Comparison of ENCODE assay signal across 9 cellular contexts in the genomic region with DNA sequence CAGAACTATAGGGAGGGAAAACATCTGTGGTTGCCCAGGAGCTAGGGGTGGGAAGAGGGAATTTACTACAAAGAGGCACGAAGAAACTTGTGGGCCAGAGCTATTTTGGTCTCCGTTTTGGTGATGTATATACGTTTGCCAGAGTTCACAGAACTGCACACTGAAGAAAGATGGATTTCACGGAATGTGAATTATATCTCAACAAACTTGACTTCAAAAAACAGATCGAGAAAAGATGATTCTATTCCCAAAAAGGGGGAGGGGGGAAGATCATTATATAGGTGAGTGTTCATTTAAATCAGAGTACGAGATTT. TPM values are rescaled to one million over a fixed set of nuclear protein-coding genes. Genes with fewer than 3 reads are reported as not detected.
DNase-seq lines count a peak whose midpoint lies in the region; ATAC-seq, FAIRE-seq and TF ChIP-seq lines count a peak whose summit lies in the region.
"Had no signal": no experiment of that assay in that cellular context is flagged by ENCODE, and none has a peak within 500 bp of the region (broad histone marks: within the 10 kb centered on the region; RNA-seq: fewer than 3 reads in every experiment).

No MANE protein-coding gene starts in this region.

- ATAC-seq in GM18867 (IDR thresholded peaks at IDR 0.05; ENCODE audit: unreplicated experiment) (no peak), HG03520 (IDR thresholded peaks at IDR 0.05; ENCODE audit: unreplicated experiment) (no peak), GM19328 (IDR thresholded peaks at IDR 0.05; ENCODE audit: unreplicated experiment) (no peak)
- ATAC-seq: K562 had no signal

- H3K27me3 Mint-ChIP-seq in activated CD4-positive, alpha-beta T cell treated with anti-CD3 and anti-CD28 coated beads, Interleukin-2, amount 10 ng/mL, durations not matched to agents 7 days and 5 days = peaks cover 12% of the 10 kb centered on the region
- peaks cover 18% of the 10 kb centered on the region for H3K27me3 Mint-ChIP-seq in activated T-helper 2 cell treated with anti-CD3 and anti-CD28 coated beads, Interferon-gamma antibody, Interleukin-2, Interleukin-4, amounts not matched to agents 10 μg/mL and 5 μg/mL and 100 μg/mL, durations not matched to agents 14 hours and 24 hours and 36 hours (ENCODE audit: low read depth)

- DNase-seq in activated CD4-positive, alpha-beta T cell treated with anti-CD3 and anti-CD28 coated beads, Interleukin-2, amount 10 ng/mL, durations not matched to agents 7 days and 5 days = no peak
- no peak for DNase-seq in activated CD4-positive, alpha-beta T cell treated with anti-CD3 and anti-CD28 coated beads for 48 hours
- no peak for DNase-seq in activated T-helper 2 cell treated with anti-CD3 and anti-CD28 coated beads, Interferon-gamma antibody, Interleukin-2, Interleukin-4, amounts not matched to agents 10 μg/mL and 5 μg/mL and 100 μg/mL, durations not matched to agents 14 hours and 24 hours and 36 hours (ENCODE audit: low spot score)
- DNase-seq in keratinocyte (ENCODE audit: low read depth, low spot score) (no peak), testis (no peak)

- H3K4me1 ChIP-seq in keratinocyte (ENCODE audit: control insufficient read depth, extremely low read depth, insufficient read depth, low read length) (peaks cover 5% of the 10 kb centered on the region), testis (peaks cover 8% of the 10 kb centered on the region)

- H3K27me3 ChIP-seq in keratinocyte (ENCODE audit: control insufficient read depth, extremely low read depth, insufficient read depth, low read length) (no peaks in the 10 kb centered on the region), testis (no peaks in the 10 kb centered on the region)

- POLR2A ChIA-PET in activated CD4-positive, alpha-beta T cell treated with anti-CD3 and anti-CD28 coated beads, Interleukin-2, amount 10 ng/mL, durations not matched to agents 7 days and 5 days (lab: Charles Lee) = no interaction called here

- H3K79me2 ChIP-seq in keratinocyte (ENCODE audit: control insufficient read depth, insufficient read depth, low read length) = no peaks in the 10 kb centered on the region

- H3K4me3 Mint-ChIP-seq in activated CD4-positive, alpha-beta T cell treated with anti-CD3 and anti-CD28 coated beads, Interleukin-2, amount 10 ng/mL, durations not matched to agents 7 days and 5 days = peak overlapping the region; percentile 49
- H3K4me3 Mint-ChIP-seq in activated T-helper 2 cell treated with anti-CD3 and anti-CD28 coated beads, Interferon-gamma antibody, Interleukin-2, Interleukin-4, amounts not matched to agents 10 μg/mL and 5 μg/mL and 100 μg/mL, durations not matched to agents 14 hours and 24 hours and 36 hours (ENCODE audit: low read depth) = peak overlapping the region; percentile 73

- CTCF ChIA-PET in activated CD4-positive, alpha-beta T cell treated with anti-CD3 and anti-CD28 coated beads, Interleukin-2, amount 10 ng/mL, durations not matched to agents 7 days and 5 days (lab: Charles Lee) = interaction anchor here (0.8 to 1.2 kb wide), 4 partner anchors 9 to 138 kb away, joined by 3 to 4 read pairs (median 3); no protein-coding TSS in a partner anchor

- peaks cover 16% of the 10 kb centered on the region for H3K4me1 Mint-ChIP-seq in activated CD4-positive, alpha-beta T cell treated with anti-CD3 and anti-CD28 coated beads, Interleukin-2, amount 10 ng/mL, durations not matched to agents 7 days and 5 days
- peaks cover 11% of the 10 kb centered on the region for H3K4me1 Mint-ChIP-seq in activated T-helper 2 cell treated with anti-CD3 and anti-CD28 coated beads, Interferon-gamma antibody, Interleukin-2, Interleukin-4, amounts not matched to agents 10 μg/mL and 5 μg/mL and 100 μg/mL, durations not matched to agents 14 hours and 24 hours and 36 hours (ENCODE audit: low read depth)

- H3K4me2 ChIP-seq in keratinocyte (ENCODE audit: control insufficient read depth, extremely low read depth, insufficient read depth, low read depth, low read length) = peak overlapping the region; percentile 73

- H3K9ac ChIP-seq in keratinocyte (ENCODE audit: control insufficient read depth, extremely low read depth, insufficient read depth, low read length) = no peak overlapping the region

- intact Hi-C loops in activated T-helper 2 cell treated with anti-CD3 and anti-CD28 coated beads, Interferon-gamma antibody, Interleukin-2, Interleukin-4, amounts not matched to agents 10 μg/mL and 5 μg/mL and 100 μg/mL, durations not matched to agents 14 hours and 24 hours and 36 hours (cut with micrococcal nuclease) = no loop called here
- intact Hi-C loops in testis (cut with DNase I; ENCODE audit: low total_unique reads) = no loop called here

- dilution Hi-C loops in keratinocyte (cut with MboI; ENCODE audit: extremely low pct_ligation_motif_present, low sequenced_read_pairs) = no loop called here

- H3K36me3 ChIP-seq in keratinocyte (ENCODE audit: control insufficient read depth in 2 of 2, extremely low read depth in 1 of 2, insufficient read depth in 2 of 2, low read length in 2 of 2) (no peaks in the 10 kb centered on the region), testis (ENCODE audit: low read depth, missing control alignments) (no peaks in the 10 kb centered on the region)

- no peak overlapping the region for H3K27ac ChIP-seq in keratinocyte (ENCODE audit: control insufficient read depth, insufficient read depth, low read length)
- H3K27ac ChIP-seq in testis = peak overlapping the region in 1 of 2 donors; percentile 69

- no peak for FAIRE-seq in keratinocyte (lab: Jason Lieb, UNC)
- FAIRE-seq: K562 had no signal

- H3K36me3 Mint-ChIP-seq in activated CD4-positive, alpha-beta T cell treated with anti-CD3 and anti-CD28 coated beads, Interleukin-2, amount 10 ng/mL, durations not matched to agents 7 days and 5 days (ENCODE audit: low read depth) = peaks cover under 1% of the 10 kb centered on the region
- no peaks in the 10 kb centered on the region for H3K36me3 Mint-ChIP-seq in activated T-helper 2 cell treated with anti-CD3 and anti-CD28 coated beads, Interferon-gamma antibody, Interleukin-2, Interleukin-4, amounts not matched to agents 10 μg/mL and 5 μg/mL and 100 μg/mL, durations not matched to agents 14 hours and 24 hours and 36 hours (ENCODE audit: low read depth)

- no peaks in the 10 kb centered on the region for H3K9me3 Mint-ChIP-seq in activated CD4-positive, alpha-beta T cell treated with anti-CD3 and anti-CD28 coated beads, Interleukin-2, amount 10 ng/mL, durations not matched to agents 7 days and 5 days
- H3K9me3 Mint-ChIP-seq in activated T-helper 2 cell treated with anti-CD3 and anti-CD28 coated beads, Interferon-gamma antibody, Interleukin-2, Interleukin-4, amounts not matched to agents 10 μg/mL and 5 μg/mL and 100 μg/mL, durations not matched to agents 14 hours and 24 hours and 36 hours = no peaks in the 10 kb centered on the region

- peak overlapping the region; percentile 93 for H2AFZ ChIP-seq in keratinocyte (ENCODE audit: control insufficient read depth, low read length)

- no peaks in the 10 kb centered on the region for H3K9me1 ChIP-seq in keratinocyte (ENCODE audit: control insufficient read depth, extremely low read depth, insufficient read depth, low read length)

- TF ChIP-seq CTCF in keratinocyte (optimal IDR thresholded peaks at IDR 0.05 in 1 of 3, IDR thresholded peaks at IDR 0.05 in 1 of 3, conservative IDR thresholded peaks at IDR 0.05 in 1 of 3; ENCODE audit: extremely low read depth in 1 of 3, insufficient read depth in 2 of 3, low read length in 3 of 3) (no peak), testis (IDR thresholded peaks at IDR 0.05) (no peak)

- TF ChIP-seq POLR2A in testis (IDR thresholded peaks at IDR 0.05) = no peak

- H3K4me3 ChIP-seq in keratinocyte (ENCODE audit: control insufficient read depth in 2 of 3, extremely low read depth in 1 of 3, insufficient read depth in 2 of 3, low read depth in 1 of 3, low read length in 3 of 3) (peak overlapping the region; percentile 19 to 70 (median 48)), testis (peak overlapping the region; percentile 58 to 62)
- H3K4me3 ChIP-seq: K562 had no signal

- WGBS in testis, 2 donors = 3 to 7% methylated on average over 6 of the region's 6 CpGs

- no peaks in the 10 kb centered on the region for H3K9me3 ChIP-seq in keratinocyte (ENCODE audit: control insufficient read depth, low read depth, low read length)
- no peaks in the 10 kb centered on the region for H3K9me3 ChIP-seq in testis

- no peak overlapping the region for H3K27ac Mint-ChIP-seq in activated CD4-positive, alpha-beta T cell treated with anti-CD3 and anti-CD28 coated beads, Interleukin-2, amount 10 ng/mL, durations not matched to agents 7 days and 5 days
- H3K27ac Mint-ChIP-seq in activated T-helper 2 cell treated with anti-CD3 and anti-CD28 coated beads, Interferon-gamma antibody, Interleukin-2, Interleukin-4, amounts not matched to agents 10 μg/mL and 5 μg/mL and 100 μg/mL, durations not matched to agents 14 hours and 24 hours and 36 hours = no peak overlapping the region

- H4K20me1 ChIP-seq in keratinocyte (ENCODE audit: control insufficient read depth, extremely low read depth, insufficient read depth, low read length) = no peaks in the 10 kb centered on the region

RNA-seq across cellular contexts. Expression of a gene that starts 0.3 kb away (rescaled TPM):
- total RNA-seq in activated CD4-positive, alpha-beta T cell treated with anti-CD3 and anti-CD28 coated beads, Interleukin-2, amount 10 ng/mL, durations not matched to agents 7 days and 5 days = under 1 TPM; 0.48 to 0.60 TPM
- total RNA-seq in activated T-helper 2 cell treated with anti-CD3 and anti-CD28 coated beads, Interferon-gamma antibody, Interleukin-2, Interleukin-4, amounts not matched to agents 10 μg/mL and 5 μg/mL and 100 μg/mL, durations not matched to agents 14 hours and 24 hours and 36 hours = 0.18 and 0.50 TPM in 2 replicates
- 0.80 to 2.0 TPM (median 0.85 TPM) in 3 replicates for polyA plus RNA-seq in keratinocyte
- polyA plus RNA-seq in keratinocyte (2011; ENCODE audit: low read depth) = 1.2 TPM
- polyA plus RNA-seq in keratinocyte (2011; cell fraction: cytosol; rRNA removed) = 0.39 and 0.49 TPM in 2 replicates
- 0.38 TPM in 1 of 2 replicates, not detected in the other for polyA plus RNA-seq in keratinocyte (2011; cell fraction: nucleus; rRNA removed)
- polyA plus RNA-seq in keratinocyte (2012; ENCODE audit: low replicate concordance) = 1.5 and 1.9 TPM in 2 replicates
- 0.64 to 0.98 TPM in 2 of 3 replicates, not detected in the other for polyA minus RNA-seq in keratinocyte
- not detected for polyA minus RNA-seq in keratinocyte (2011; cell fraction: cytosol; rRNA and poly(A)+ RNA removed)
- polyA minus RNA-seq in keratinocyte (2011; cell fraction: nucleus; rRNA and poly(A)+ RNA removed) = not detected in 2 replicates
- 10 to 100 TPM; 18.3 to 19.2 TPM for total RNA-seq in testis
- polyA plus RNA-seq in testis (ENCODE audit: insufficient read depth, low read depth, low replicate concordance) = 15.0 TPM

RNA-seq across cellular contexts. Expression of a gene that starts 14.9 kb away (rescaled TPM):
- 10 to 100 TPM; 10.7 to 13.0 TPM for total RNA-seq in activated CD4-positive, alpha-beta T cell treated with anti-CD3 and anti-CD28 coated beads, Interleukin-2, amount 10 ng/mL, durations not matched to agents 7 days and 5 days
- 10.4 and 10.7 TPM in 2 replicates for total RNA-seq in activated T-helper 2 cell treated with anti-CD3 and anti-CD28 coated beads, Interferon-gamma antibody, Interleukin-2, Interleukin-4, amounts not matched to agents 10 μg/mL and 5 μg/mL and 100 μg/mL, durations not matched to agents 14 hours and 24 hours and 36 hours
- polyA plus RNA-seq in keratinocyte = 19.8 to 25.9 TPM (median 24.4 TPM) in 3 replicates
- 10.3 TPM for polyA plus RNA-seq in keratinocyte (2011; ENCODE audit: low read depth)
- polyA plus RNA-seq in keratinocyte (2011; cell fraction: cytosol; rRNA removed) = 27.1 and 31.2 TPM in 2 replicates
- 13.2 and 14.6 TPM in 2 replicates for polyA plus RNA-seq in keratinocyte (2011; cell fraction: nucleus; rRNA removed)
- polyA plus RNA-seq in keratinocyte (2012; ENCODE audit: low replicate concordance) = 8.4 and 10.4 TPM in 2 replicates
- 1.6 to 9.0 TPM (median 8.7 TPM) in 3 replicates for polyA minus RNA-seq in keratinocyte
- polyA minus RNA-seq in keratinocyte (2011; cell fraction: cytosol; rRNA and poly(A)+ RNA removed) = 11.3 TPM
- polyA minus RNA-seq in keratinocyte (2011; cell fraction: nucleus; rRNA and poly(A)+ RNA removed) = 4.0 and 5.8 TPM in 2 replicates
- 10 to 100 TPM; 27.1 to 41.9 TPM for total RNA-seq in testis
- 48.1 TPM for polyA plus RNA-seq in testis (ENCODE audit: insufficient read depth, low read depth, low replicate concordance)

RNA-seq across cellular contexts. Expression of a gene that starts 31.7 kb away (rescaled TPM):
- total RNA-seq in activated CD4-positive, alpha-beta T cell treated with anti-CD3 and anti-CD28 coated beads, Interleukin-2, amount 10 ng/mL, durations not matched to agents 7 days and 5 days = not detected
- total RNA-seq in activated T-helper 2 cell treated with anti-CD3 and anti-CD28 coated beads, Interferon-gamma antibody, Interleukin-2, Interleukin-4, amounts not matched to agents 10 μg/mL and 5 μg/mL and 100 μg/mL, durations not matched to agents 14 hours and 24 hours and 36 hours = not detected in 2 replicates
- polyA plus RNA-seq in keratinocyte (not detected in 3 replicates), testis (ENCODE audit: insufficient read depth, low read depth, low replicate concordance) (146 TPM)
- polyA plus RNA-seq in keratinocyte (2011; ENCODE audit: low read depth) = not detected
- not detected in 2 replicates for polyA plus RNA-seq in keratinocyte (2011; cell fraction: cytosol; rRNA removed)
- polyA plus RNA-seq in keratinocyte (2011; cell fraction: nucleus; rRNA removed) = not detected in 2 replicates
- polyA plus RNA-seq in keratinocyte (2012; ENCODE audit: low replicate concordance) = not detected in 2 replicates
- polyA minus RNA-seq in keratinocyte = not detected in 3 replicates
- polyA minus RNA-seq in keratinocyte (2011; cell fraction: cytosol; rRNA and poly(A)+ RNA removed) = not detected
- not detected in 2 replicates for polyA minus RNA-seq in keratinocyte (2011; cell fraction: nucleus; rRNA and poly(A)+ RNA removed)
- total RNA-seq in testis = 10 to 100 TPM; 12.1 to 15.1 TPM
- polyA plus RNA-seq: K562 had no signal

RNA-seq across cellular contexts. Expression of a gene that starts 49.2 kb away (rescaled TPM):
- total RNA-seq in activated CD4-positive, alpha-beta T cell treated with anti-CD3 and anti-CD28 coated beads, Interleukin-2, amount 10 ng/mL, durations not matched to agents 7 days and 5 days = 1 to 10 TPM; 6.2 to 6.3 TPM
- total RNA-seq in activated T-helper 2 cell treated with anti-CD3 and anti-CD28 coated beads, Interferon-gamma antibody, Interleukin-2, Interleukin-4, amounts not matched to agents 10 μg/mL and 5 μg/mL and 100 μg/mL, durations not matched to agents 14 hours and 24 hours and 36 hours = 7.2 and 7.5 TPM in 2 replicates
- polyA plus RNA-seq in keratinocyte (1.4 to 2.6 TPM (median 1.5 TPM) in 3 replicates), testis (ENCODE audit: insufficient read depth, low read depth, low replicate concordance) (9.8 TPM)
- 1.3 TPM for polyA plus RNA-seq in keratinocyte (2011; ENCODE audit: low read depth)
- polyA plus RNA-seq in keratinocyte (2011; cell fraction: cytosol; rRNA removed) = 1.5 and 1.7 TPM in 2 replicates
- polyA plus RNA-seq in keratinocyte (2011; cell fraction: nucleus; rRNA removed) = 5.3 and 5.8 TPM in 2 replicates
- polyA plus RNA-seq in keratinocyte (2012; ENCODE audit: low replicate concordance) = 2.5 and 2.6 TPM in 2 replicates
- polyA minus RNA-seq in keratinocyte = 1.7 to 5.6 TPM (median 2.4 TPM) in 3 replicates
- 4.2 TPM for polyA minus RNA-seq in keratinocyte (2011; cell fraction: cytosol; rRNA and poly(A)+ RNA removed)
- 3.3 and 5.9 TPM in 2 replicates for polyA minus RNA-seq in keratinocyte (2011; cell fraction: nucleus; rRNA and poly(A)+ RNA removed)
- 10 to 100 TPM; 24.2 to 30.5 TPM for total RNA-seq in testis

Comparison
In these comparisons a context has a peak if more than half of its experiments do, and no peak if none do; other contexts are left out.
1. RNA of a gene that starts 0.3 kb away (total RNA-seq): 18.3 to 19.2 TPM in testis; 0.48 to 0.60 TPM in activated CD4-positive, alpha-beta T cell treated with anti-CD3 and anti-CD28 coated beads, Interleukin-2, amount 10 ng/mL, durations not matched to agents 7 days and 5 days and 0.18 to 0.50 TPM in activated T-helper 2 cell treated with anti-CD3 and anti-CD28 coated beads, Interferon-gamma antibody, Interleukin-2, Interleukin-4, amounts not matched to agents 10 μg/mL and 5 μg/mL and 100 μg/mL, durations not matched to agents 14 hours and 24 hours and 36 hours; every median in the first group is over 10 times any median in the second.
2. RNA of a gene that starts 31.7 kb away (total RNA-seq): 12.1 to 15.1 TPM in testis; not detected in activated CD4-positive, alpha-beta T cell treated with anti-CD3 and anti-CD28 coated beads, Interleukin-2, amount 10 ng/mL, durations not matched to agents 7 days and 5 days and not detected in activated T-helper 2 cell treated with anti-CD3 and anti-CD28 coated beads, Interferon-gamma antibody, Interleukin-2, Interleukin-4, amounts not matched to agents 10 μg/mL and 5 μg/mL and 100 μg/mL, durations not matched to agents 14 hours and 24 hours and 36 hours; every median in the first group is over 10 times any median in the second.